15 cellular contexts compared by ENCODE assay signal in genomic region chr11:63729326-63729725, GRCh38. TPM values are rescaled to one million over a fixed set of nuclear protein-coding genes. Genes with fewer than 3 reads are reported as not detected.
DNase-seq lines count a peak whose midpoint lies in the region; ATAC-seq, FAIRE-seq and TF ChIP-seq lines count a peak whose summit lies in the region.
"Had no signal": no experiment of that assay in that cellular context is flagged by ENCODE, and none has a peak within 500 bp of the region (broad histone marks: within the 10 kb centered on the region; RNA-seq: fewer than 3 reads in every experiment).

No MANE protein-coding gene starts in this region.

- H3K14ac ChIP-seq in trophoblast cell (ENCODE audit: low read length): no peak overlapping the region

- H2BK5ac ChIP-seq in trophoblast cell (ENCODE audit: low read depth, low read length, poor library complexity): no peak overlapping the region

- no peak overlapping the region for H3K4me3 ChIP-seq in HepG2 (replicated peaks in 1 of 3; ENCODE audit: insufficient read depth in 1 of 3, low read depth in 2 of 3, low read length in 3 of 3)
- no peak overlapping the region for H3K4me3 ChIP-seq in right lobe of liver
- no peak overlapping the region for H3K4me3 ChIP-seq in HEK293 (ENCODE audit: low read depth, low read length)
- no peak overlapping the region for H3K4me3 ChIP-seq in trophoblast cell (ENCODE audit: low read depth, low read length)
- H3K4me3 ChIP-seq: HAP-1 had no signal

- H3K4me1 ChIP-seq in HepG2 (ENCODE audit: insufficient read depth, low read length) (peaks cover 8% of the 10 kb centered on the region; the same call in 1 of the 2 replicates), right lobe of liver (no peaks in the 10 kb centered on the region), HEK293 (ENCODE audit: control insufficient read depth, insufficient read depth, low read length) (no peaks in the 10 kb centered on the region), trophoblast cell (ENCODE audit: control insufficient read depth in 1 of 2, insufficient read depth in 2 of 2, low read length in 2 of 2) (no peaks in the 10 kb centered on the region)

- ATAC-seq in HepG2 (no peak), right lobe of liver (no peak), HG03135 (IDR thresholded peaks at IDR 0.05; ENCODE audit: unreplicated experiment) (no peak), HG03520 (IDR thresholded peaks at IDR 0.05; ENCODE audit: unreplicated experiment) (no peak)

- no peak overlapping the region for H3K27ac ChIP-seq in HepG2 (ENCODE audit: extremely low read length, insufficient read depth, low read length)
- no peak overlapping the region for H3K27ac ChIP-seq in right lobe of liver
- H3K27ac ChIP-seq in HEK293 (ENCODE audit: extremely low read depth, low read depth, low read length): no peak overlapping the region
- H3K27ac ChIP-seq in trophoblast cell (ENCODE audit: low read depth, low read length): no peak overlapping the region

- in situ Hi-C loops in HepG2 (cut with HindIII; ENCODE audit: extremely low pct_ligation_motif_present, low pct_unique_long_range_greater_than_20kb): loop anchor here (25.0 kb wide), 1 partner anchor 242 kb away; the partner anchor contains the start of gene PLAAT5

- H3K9me3 ChIP-seq in HepG2 (ENCODE audit: low read length) (no peaks in the 10 kb centered on the region), right lobe of liver (no peaks in the 10 kb centered on the region), HEK293 (ENCODE audit: control insufficient read depth, insufficient read depth, low read depth, low read length) (no peaks in the 10 kb centered on the region), trophoblast cell (ENCODE audit: insufficient read depth, low read depth, low read length) (no peaks in the 10 kb centered on the region)
- H3K9me3 ChIP-seq: HAP-1 had no signal

- intact Hi-C loops in HepG2 (cut with micrococcal nuclease; ENCODE audit: unreplicated experiment) (no loop called here), right lobe of liver (cut with DNase I) (no loop called here)

- no peaks in the 10 kb centered on the region for H3K27me3 ChIP-seq in HepG2 (ENCODE audit: control insufficient read depth in 1 of 2, insufficient read depth in 2 of 2, low read length in 2 of 2)
- no peaks in the 10 kb centered on the region for H3K27me3 ChIP-seq in right lobe of liver
- no peaks in the 10 kb centered on the region for H3K27me3 ChIP-seq in trophoblast cell (ENCODE audit: insufficient read depth, low read length)

- H2BK120ac ChIP-seq in trophoblast cell (ENCODE audit: insufficient read depth, low read length, poor library complexity): no peak overlapping the region

- CTCF ChIA-PET in HepG2 (lab: Yijun Ruan, JAX; ENCODE audit: low intra/inter-chr PET ratio, low total read pairs): no interaction called here
- CTCF ChIA-PET in HEK293 (lab: Yijun Ruan, JAX): interaction anchor here (0.9 to 2.6 kb wide), 2 partner anchors 9 to 247 kb away, joined by 4 to 18 read pairs; no protein-coding TSS in a partner anchor

- H4K91ac ChIP-seq in trophoblast cell (ENCODE audit: low read depth, low read length): no peak overlapping the region

- no peak overlapping the region for H3K23ac ChIP-seq in trophoblast cell (ENCODE audit: low read length)

- no peaks in the 10 kb centered on the region for H4K20me1 ChIP-seq in HepG2 (ENCODE audit: insufficient read depth, low read length)

- BruUV-seq in HepG2 (replicated peaks; lab: Mats Ljungman, UMichigan): no TSS peak

- H4K8ac ChIP-seq in trophoblast cell (ENCODE audit: low read depth, low read length): no peak overlapping the region

- H3K79me2 ChIP-seq in HepG2 (ENCODE audit: insufficient read depth, low read length) (no peaks in the 10 kb centered on the region), trophoblast cell (ENCODE audit: control insufficient read depth, insufficient read depth, low read length, poor library complexity) (no peaks in the 10 kb centered on the region)

- TF ChIP-seq RAD21 in HepG2 (CRISPR knock-in tag; IDR thresholded peaks at IDR 0.05): no peak

- no peak overlapping the region for H2BK12ac ChIP-seq in trophoblast cell (ENCODE audit: low read length)

- H3K79me1 ChIP-seq in trophoblast cell (ENCODE audit: low read length): no peaks in the 10 kb centered on the region

- H3K4me2 ChIP-seq in HepG2 (ENCODE audit: low read depth, low read length) (no peak overlapping the region), trophoblast cell (ENCODE audit: low read length) (no peak overlapping the region)

- no peaks in the 10 kb centered on the region for H3K36me3 ChIP-seq in HepG2 (replicated peaks in 1 of 2; ENCODE audit: control insufficient read depth in 1 of 2, insufficient read depth in 2 of 2, low read length in 2 of 2)
- H3K36me3 ChIP-seq in right lobe of liver: no peaks in the 10 kb centered on the region
- H3K36me3 ChIP-seq in HEK293 (ENCODE audit: control insufficient read depth in 2 of 2, insufficient read depth in 1 of 2, low read length in 2 of 2): no peaks in the 10 kb centered on the region
- peaks cover 1 to 4% of the 10 kb centered on the region in 2 experiments for H3K36me3 ChIP-seq in trophoblast cell (ENCODE audit: control insufficient read depth in 1 of 2, insufficient read depth in 2 of 2, low read length in 2 of 2)
- H3K36me3 ChIP-seq: HAP-1 had no signal

- WGBS in HepG2 (ENCODE audit: low lambda C conversion rate): 82% methylated on average over 3 of the region's 3 CpGs
- WGBS in right lobe of liver (ENCODE audit: insufficient coverage, low coverage, low lambda C conversion rate, missing lambda C conversion rate): 86% methylated on average over 3 of the region's 3 CpGs
- WGBS in trophoblast cell (ENCODE audit: extremely low coverage, insufficient coverage, insufficient read length): 89% methylated on average over 1 of the region's 3 CpGs

- no peak for TF ChIP-seq EP300 in HepG2 (IDR thresholded peaks at IDR 0.05; ENCODE audit: low read depth in 2 of 2, low read length in 2 of 2)
- TF ChIP-seq EP300 in HepG2 (CRISPR knock-in tag; IDR thresholded peaks at IDR 0.05; ENCODE audit: borderline replicate concordance): no peak

- no peak overlapping the region for H3K9ac ChIP-seq in HepG2 (ENCODE audit: insufficient read depth, low read depth, low read length)
- no peak overlapping the region for H3K9ac ChIP-seq in trophoblast cell (ENCODE audit: low read length)

- POLR2A ChIA-PET in HepG2 (lab: Yijun Ruan, JAX) (no interaction called here), HEK293 (lab: Yijun Ruan, JAX) (interaction anchor here (2.2 kb wide), 1 partner anchor 48 kb away, joined by 10 read pairs; the partner anchor contains the start of gene RTN3)

- TF ChIP-seq CTCF in HepG2 (CRISPR knock-in tag; IDR thresholded peaks at IDR 0.05) (no peak), right lobe of liver (IDR thresholded peaks at IDR 0.05) (no peak), HEK293 (tag by site-specific recombination; IDR thresholded peaks at IDR 0.05) (no peak)

- H2AFZ ChIP-seq in HepG2 (ENCODE audit: low read length): no peak overlapping the region
- H2AFZ ChIP-seq in trophoblast cell (ENCODE audit: insufficient read depth, low read length, poor library complexity): no peak overlapping the region

- no peak overlapping the region for H4K12ac ChIP-seq in trophoblast cell (ENCODE audit: low read depth, low read length)

- DNase-seq in HepG2 (ENCODE audit: low spot score) (no peak), right lobe of liver (no peak), trophoblast cell (peak; percentile 57 to 65)
- DNase-seq: C1 segment of cervical spinal cord; Calu3; CD4-positive, alpha-beta memory T cell; COR-L47; DMS79; GOT3 had no signal

- no peak for TF ChIP-seq POLR2A in HepG2 (IDR thresholded peaks at IDR 0.05; ENCODE audit: insufficient read depth in 1 of 2, low read depth in 2 of 2, low read length in 2 of 2)
- no peak for TF ChIP-seq POLR2A in right lobe of liver (IDR thresholded peaks at IDR 0.05)

- no peak overlapping the region for H2AK5ac ChIP-seq in trophoblast cell (ENCODE audit: low read length)

- H3K4ac ChIP-seq in trophoblast cell (ENCODE audit: low read depth, low read length): no peak overlapping the region

- FAIRE-seq in HepG2 (lab: Jason Lieb, UNC): no peak
- FAIRE-seq: GM12892, H54 had no signal

- H3K18ac ChIP-seq in trophoblast cell (ENCODE audit: low read length): no peak overlapping the region

RNA-seq across cellular contexts. Expression of gene ZFTA, which starts 39.2 kb away (rescaled TPM):
- total RNA-seq in HepG2 (2016; rRNA removed; fragmentation: Illumina TruSeq; extraction: Trizol) (6.5 and 10.4 TPM in 2 replicates), right lobe of liver (10 to 100 TPM in 1 of 6 experiments, 1 to 10 TPM in 5; 4.8 to 10.7 (median 6.6) TPM)
- 1.1 and 1.6 TPM in 2 replicates for total RNA-seq in HepG2 (2016; cell fraction: cytosol; rRNA removed; fragmentation: Illumina TruSeq; extraction: Trizol; ENCODE audit: low read depth)
- total RNA-seq in HepG2 (2016; cell fraction: insoluble cytoplasmic fraction; rRNA removed; fragmentation: Illumina TruSeq; extraction: Trizol): 5.9 and 9.4 TPM in 2 replicates
- total RNA-seq in HepG2 (2016; cell fraction: membrane; rRNA removed; fragmentation: Illumina TruSeq; extraction: Trizol): 4.9 and 5.3 TPM in 2 replicates
- total RNA-seq in HepG2 (2016; cell fraction: nucleus; rRNA removed; fragmentation: Illumina TruSeq; extraction: Trizol): 8.8 and 11.2 TPM in 2 replicates
- 3.9 and 5.6 TPM in 2 replicates for polyA plus RNA-seq in HepG2 (2011; rRNA removed)
- 2.2 and 3.2 TPM in 2 replicates for polyA plus RNA-seq in HepG2 (2011; cell fraction: cytosol; rRNA removed)
- polyA plus RNA-seq in HepG2 (2011; cell fraction: nucleus; rRNA removed): 15.3 and 19.0 TPM in 2 replicates
- 6.4 and 6.6 TPM in 2 replicates for polyA plus RNA-seq in HepG2 (2012)
- polyA plus RNA-seq in HepG2 (2016; cell fraction: cytosol; fragmentation: Illumina TruSeq; extraction: Trizol; ENCODE audit: low read depth): 0.53 and 0.94 TPM in 2 replicates
- polyA plus RNA-seq in HepG2 (2016; cell fraction: insoluble cytoplasmic fraction; fragmentation: Illumina TruSeq; extraction: Trizol; ENCODE audit: low read depth): 6.0 and 6.2 TPM in 2 replicates
- 2.1 and 2.6 TPM in 2 replicates for polyA plus RNA-seq in HepG2 (2016; cell fraction: membrane; fragmentation: Illumina TruSeq; extraction: Trizol; ENCODE audit: low read depth)
- 20.0 and 22.4 TPM in 2 replicates for polyA plus RNA-seq in HepG2 (2016; cell fraction: nucleus; fragmentation: Illumina TruSeq; extraction: Trizol; ENCODE audit: insufficient read depth, low read depth)
- polyA minus RNA-seq in HepG2 (2011; rRNA and poly(A)+ RNA removed; ENCODE audit: low replicate concordance): 4.8 and 5.2 TPM in 2 replicates
- polyA minus RNA-seq in HepG2 (2011; cell fraction: cytosol; rRNA and poly(A)+ RNA removed): 4.2 and 4.4 TPM in 2 replicates
- 9.0 and 11.1 TPM in 2 replicates for polyA minus RNA-seq in HepG2 (2011; cell fraction: nucleus; rRNA and poly(A)+ RNA removed)
- 15.5 and 15.8 TPM in 2 replicates for polyA plus RNA-seq in trophoblast cell (2013)

RNA-seq across cellular contexts. Expression of gene RTN3, which starts 48.0 kb away (rescaled TPM):
- total RNA-seq in HepG2 (2016; rRNA removed; fragmentation: Illumina TruSeq; extraction: Trizol): 25.3 and 32.2 TPM in 2 replicates
- total RNA-seq in HepG2 (2016; cell fraction: cytosol; rRNA removed; fragmentation: Illumina TruSeq; extraction: Trizol; ENCODE audit: low read depth): 6.0 and 7.1 TPM in 2 replicates
- total RNA-seq in HepG2 (2016; cell fraction: insoluble cytoplasmic fraction; rRNA removed; fragmentation: Illumina TruSeq; extraction: Trizol): 24.1 and 33.0 TPM in 2 replicates
- total RNA-seq in HepG2 (2016; cell fraction: membrane; rRNA removed; fragmentation: Illumina TruSeq; extraction: Trizol): 18.8 and 21.8 TPM in 2 replicates
- 37.5 and 48.5 TPM in 2 replicates for total RNA-seq in HepG2 (2016; cell fraction: nucleus; rRNA removed; fragmentation: Illumina TruSeq; extraction: Trizol)
- polyA plus RNA-seq in HepG2 (2011; rRNA removed): 40.9 and 41.1 TPM in 2 replicates
- polyA plus RNA-seq in HepG2 (2011; cell fraction: cytosol; rRNA removed): 27.7 and 44.5 TPM in 2 replicates
- 13.5 and 18.5 TPM in 2 replicates for polyA plus RNA-seq in HepG2 (2011; cell fraction: nucleus; rRNA removed)
- polyA plus RNA-seq in HepG2 (2012): 63.0 and 66.0 TPM in 2 replicates
- 11.5 and 12.5 TPM in 2 replicates for polyA plus RNA-seq in HepG2 (2016; cell fraction: cytosol; fragmentation: Illumina TruSeq; extraction: Trizol; ENCODE audit: low read depth)
- polyA plus RNA-seq in HepG2 (2016; cell fraction: insoluble cytoplasmic fraction; fragmentation: Illumina TruSeq; extraction: Trizol; ENCODE audit: low read depth): 44.2 and 48.6 TPM in 2 replicates
- polyA plus RNA-seq in HepG2 (2016; cell fraction: membrane; fragmentation: Illumina TruSeq; extraction: Trizol; ENCODE audit: low read depth): 24.5 and 24.9 TPM in 2 replicates
- 94.3 and 102 TPM in 2 replicates for polyA plus RNA-seq in HepG2 (2016; cell fraction: nucleus; fragmentation: Illumina TruSeq; extraction: Trizol; ENCODE audit: insufficient read depth, low read depth)
- 63.3 and 204 TPM in 2 replicates for polyA minus RNA-seq in HepG2 (2011; rRNA and poly(A)+ RNA removed; ENCODE audit: low replicate concordance)
- polyA minus RNA-seq in HepG2 (2011; cell fraction: cytosol; rRNA and poly(A)+ RNA removed): 40.9 and 50.4 TPM in 2 replicates
- 16.9 and 23.7 TPM in 2 replicates for polyA minus RNA-seq in HepG2 (2011; cell fraction: nucleus; rRNA and poly(A)+ RNA removed)
- 10 to 100 TPM; 47.3 to 70.5 (median 52.9) TPM for total RNA-seq in right lobe of liver
- polyA plus RNA-seq in trophoblast cell (2013): 186 and 191 TPM in 2 replicates

RNA-seq across cellular contexts. Expression of gene ATL3, which starts 58.1 kb away (rescaled TPM):
- total RNA-seq in HepG2 (2016; rRNA removed; fragmentation: Illumina TruSeq; extraction: Trizol) (not detected in 2 replicates), right lobe of liver (10 to 100 TPM; 29.9 to 37.6 (median 32.4) TPM)
- total RNA-seq in HepG2 (2016; cell fraction: cytosol; rRNA removed; fragmentation: Illumina TruSeq; extraction: Trizol; ENCODE audit: low read depth): not detected in 2 replicates
- not detected in 2 replicates for total RNA-seq in HepG2 (2016; cell fraction: insoluble cytoplasmic fraction; rRNA removed; fragmentation: Illumina TruSeq; extraction: Trizol)
- total RNA-seq in HepG2 (2016; cell fraction: membrane; rRNA removed; fragmentation: Illumina TruSeq; extraction: Trizol): not detected in 2 replicates
- not detected in 2 replicates for total RNA-seq in HepG2 (2016; cell fraction: nucleus; rRNA removed; fragmentation: Illumina TruSeq; extraction: Trizol)
- not detected in 2 replicates for polyA plus RNA-seq in HepG2 (2011; rRNA removed)
- 0.01 and 0.03 TPM in 2 replicates for polyA plus RNA-seq in HepG2 (2011; cell fraction: cytosol; rRNA removed)
- polyA plus RNA-seq in HepG2 (2011; cell fraction: nucleus; rRNA removed): not detected in 2 replicates
- 0.05 and 0.08 TPM in 2 replicates for polyA plus RNA-seq in HepG2 (2012)
- polyA plus RNA-seq in HepG2 (2016; cell fraction: cytosol; fragmentation: Illumina TruSeq; extraction: Trizol; ENCODE audit: low read depth): not detected in 2 replicates
- not detected in 2 replicates for polyA plus RNA-seq in HepG2 (2016; cell fraction: insoluble cytoplasmic fraction; fragmentation: Illumina TruSeq; extraction: Trizol; ENCODE audit: low read depth)
- not detected in 2 replicates for polyA plus RNA-seq in HepG2 (2016; cell fraction: membrane; fragmentation: Illumina TruSeq; extraction: Trizol; ENCODE audit: low read depth)
- not detected in 2 replicates for polyA plus RNA-seq in HepG2 (2016; cell fraction: nucleus; fragmentation: Illumina TruSeq; extraction: Trizol; ENCODE audit: insufficient read depth, low read depth)
- polyA minus RNA-seq in HepG2 (2011; rRNA and poly(A)+ RNA removed; ENCODE audit: low replicate concordance): 0.14 and 84.0 TPM in 2 replicates
- 0.20 and 0.26 TPM in 2 replicates for polyA minus RNA-seq in HepG2 (2011; cell fraction: cytosol; rRNA and poly(A)+ RNA removed)
- 0.12 and 0.26 TPM in 2 replicates for polyA minus RNA-seq in HepG2 (2011; cell fraction: nucleus; rRNA and poly(A)+ RNA removed)
- 17.6 and 18.0 TPM in 2 replicates for polyA plus RNA-seq in trophoblast cell (2013)

Comparison
In these comparisons a context has a peak if more than half of its experiments do, and no peak if none do; other contexts are left out.
1. RNA of gene ATL3, which starts 58.1 kb away (total RNA-seq): 29.9 to 37.6 TPM in right lobe of liver; not detected in HepG2; every median in the first group is over 10 times any median in the second.
2. DNase-seq: peak in trophoblast cell (2 of 2); none in HepG2 (single experiment) and right lobe of liver (0 of 3).